17 cellular contexts compared by ENCODE assay signal in the genomic region with DNA sequence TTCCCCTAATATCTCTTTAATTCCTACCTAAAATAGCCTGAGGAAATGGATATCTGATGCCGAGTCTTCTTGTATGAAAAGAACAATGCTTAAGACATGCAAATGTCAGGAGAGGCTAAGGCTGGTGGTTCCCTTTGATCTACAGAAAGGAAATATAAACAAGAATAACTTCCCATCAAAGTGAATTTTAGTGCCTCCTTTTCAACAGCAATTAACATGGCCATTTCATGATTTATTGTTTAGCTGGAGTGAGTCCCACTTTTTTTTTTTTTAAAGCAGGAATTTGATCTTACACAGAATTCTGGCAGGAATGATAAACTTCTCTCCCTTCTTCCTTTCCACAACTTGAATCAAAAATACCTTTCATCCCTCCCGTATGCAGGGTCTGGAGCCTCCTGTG.
A peak's percentile ranks its signal among the peaks of the same experiment; 100 is the strongest.
DNase-seq lines count a peak whose midpoint lies in the region; ATAC-seq and TF ChIP-seq lines count a peak whose summit lies in the region.
"Had no signal": no experiment of that assay in that cellular context is flagged by ENCODE, and none has a peak within 500 bp of the region (broad histone marks: within the 10 kb centered on the region; RNA-seq: fewer than 3 reads in every experiment).

No MANE protein-coding gene starts in this region.

- TF ChIP-seq CTCF in SK-N-SH (IDR thresholded peaks at IDR 0.05): no peak
- no peak for TF ChIP-seq CTCF in mesothelial cell of epicardium (IDR thresholded peaks at IDR 0.05; ENCODE audit: unreplicated experiment)
- TF ChIP-seq CTCF in type B pancreatic cell (conservative IDR thresholded peaks at IDR 0.05): no peak

- H3K27me3 Mint-ChIP-seq in mesothelial cell of epicardium (ENCODE audit: low read depth) (peaks cover 28% of the 10 kb centered on the region), type B pancreatic cell (no peaks in the 10 kb centered on the region)

- H3K36me3 ChIP-seq in SK-N-SH (replicated peaks in 1 of 2; ENCODE audit: control insufficient read depth in 1 of 2, insufficient read depth in 2 of 2, low read length in 1 of 2): no peaks in the 10 kb centered on the region
- H3K36me3 ChIP-seq: BE2C had no signal

- CTCF ChIA-PET in SK-N-SH (lab: Yijun Ruan, JAX): interaction anchor here (1.2 kb wide), 1 partner anchor 278 kb away, joined by 4 read pairs; no protein-coding TSS in a partner anchor

- no peaks in the 10 kb centered on the region for H3K27me3 ChIP-seq in SK-N-SH (ENCODE audit: insufficient read depth)
- H3K27me3 ChIP-seq: BE2C had no signal

- peaks cover 0 to 7% of the 10 kb centered on the region in 2 experiments; a peak in 2 of 4 replicates for H3K4me1 ChIP-seq in SK-N-SH (ENCODE audit: control insufficient read depth in 1 of 2, insufficient read depth in 2 of 2, low read depth in 1 of 2, low read length in 1 of 2)
- H3K4me1 ChIP-seq: Caco-2 had no signal

- H3K9me3 ChIP-seq in SK-N-SH: no peaks in the 10 kb centered on the region
- H3K9me3 ChIP-seq: BE2C, Caco-2 had no signal

- H3K4me1 Mint-ChIP-seq in mesothelial cell of epicardium (peaks cover 26% of the 10 kb centered on the region), type B pancreatic cell (ENCODE audit: unreplicated experiment) (peaks cover 24% of the 10 kb centered on the region)
- H3K4me1 Mint-ChIP-seq: CD8-positive, alpha-beta memory T cell had no signal

- TF ChIP-seq RAD21 in SK-N-SH (IDR thresholded peaks at IDR 0.05; ENCODE audit: low read length): no peak

- H3K4me3 Mint-ChIP-seq in mesothelial cell of epicardium (no peak overlapping the region), type B pancreatic cell (no peak overlapping the region)
- H3K4me3 Mint-ChIP-seq: CD8-positive, alpha-beta memory T cell had no signal

- H3F3A ChIP-seq in SK-N-SH (replicated peaks; ENCODE audit: insufficient read depth): no peaks in the 10 kb centered on the region

- ATAC-seq in SK-N-SH treated with all-trans-retinoic acid at 6 μM for 48 hours (no peak), HG02884 (IDR thresholded peaks at IDR 0.05; ENCODE audit: unreplicated experiment) (no peak), HG02588 (IDR thresholded peaks at IDR 0.05; ENCODE audit: unreplicated experiment) (no peak)

- no peak for TF ChIP-seq EP300 in SK-N-SH (IDR thresholded peaks at IDR 0.05; ENCODE audit: borderline replicate concordance in 1 of 2, low read depth in 1 of 2, low read length in 1 of 2)

- no peak overlapping the region for H3K4me2 ChIP-seq in SK-N-SH

- H3K9me3 Mint-ChIP-seq in mesothelial cell of epicardium (peaks cover 5% of the 10 kb centered on the region), type B pancreatic cell (no peaks in the 10 kb centered on the region)

- H3K27ac Mint-ChIP-seq in mesothelial cell of epicardium (peak overlapping the region; percentile 35), type B pancreatic cell (peak overlapping the region; percentile 17)
- H3K27ac Mint-ChIP-seq: CD8-positive, alpha-beta memory T cell had no signal

- no peaks in the 10 kb centered on the region for H4K20me1 ChIP-seq in SK-N-SH (ENCODE audit: insufficient read depth)

- H3K36me3 Mint-ChIP-seq in mesothelial cell of epicardium (no peaks in the 10 kb centered on the region), type B pancreatic cell (peaks cover 7% of the 10 kb centered on the region)
- H3K36me3 Mint-ChIP-seq: CD8-positive, alpha-beta memory T cell had no signal

- H3K27ac ChIP-seq in SK-N-SH (ENCODE audit: low read depth in 2 of 2, low read length in 1 of 2): no peak overlapping the region
- H3K27ac ChIP-seq: C4-2B, GM23248, HL-60 had no signal

- H3K4me3 ChIP-seq in SK-N-SH (ENCODE audit: low read depth in 2 of 2, low read length in 1 of 2): no peak overlapping the region
- H3K4me3 ChIP-seq: GM23248 had no signal

- no peak overlapping the region for H2AFZ ChIP-seq in SK-N-SH (ENCODE audit: low read depth)
- H2AFZ ChIP-seq: GM23248 had no signal

- 31% methylated on average over 2 of the region's 2 CpGs for WGBS in SK-N-SH (ENCODE audit: low lambda C conversion rate)

- no peaks in the 10 kb centered on the region for H3K9me2 ChIP-seq in SK-N-SH

- DNase-seq in SK-N-SH: no peak
- peak; percentile 31 for DNase-seq in NCI-H446 treated with DMSO at 0.1 percent for 48 hours (lab: John Stamatoyannopoulos, UW)
- no peak for DNase-seq in mesothelial cell of epicardium (ENCODE audit: low spot score in 2 of 2, unreplicated experiment in 2 of 2)
- no peak for DNase-seq in type B pancreatic cell (ENCODE audit: extremely low spot score, unreplicated experiment)
- no peak for DNase-seq in mucosa of gallbladder (ENCODE audit: low spot score)
- DNase-seq: BE2C; Caco-2; CD8-positive, alpha-beta memory T cell; GM23248; H7; IMR-90; KBM-7 had no signal

- H3K79me2 ChIP-seq in SK-N-SH (ENCODE audit: insufficient read depth): no peaks in the 10 kb centered on the region

- POLR2A ChIA-PET in SK-N-SH (lab: Yijun Ruan, JAX): no interaction called here

- no peak overlapping the region for H3K9ac ChIP-seq in SK-N-SH
- H3K9ac ChIP-seq: GM23248 had no signal

TF ChIP-seq in SK-N-SH treated with all-trans-retinoic acid at 6 μM for 48 hours, 23 proteins besides CTCF, POLR2A, EP300 and RAD21:
- TF ChIP-seq, protein P1, sequence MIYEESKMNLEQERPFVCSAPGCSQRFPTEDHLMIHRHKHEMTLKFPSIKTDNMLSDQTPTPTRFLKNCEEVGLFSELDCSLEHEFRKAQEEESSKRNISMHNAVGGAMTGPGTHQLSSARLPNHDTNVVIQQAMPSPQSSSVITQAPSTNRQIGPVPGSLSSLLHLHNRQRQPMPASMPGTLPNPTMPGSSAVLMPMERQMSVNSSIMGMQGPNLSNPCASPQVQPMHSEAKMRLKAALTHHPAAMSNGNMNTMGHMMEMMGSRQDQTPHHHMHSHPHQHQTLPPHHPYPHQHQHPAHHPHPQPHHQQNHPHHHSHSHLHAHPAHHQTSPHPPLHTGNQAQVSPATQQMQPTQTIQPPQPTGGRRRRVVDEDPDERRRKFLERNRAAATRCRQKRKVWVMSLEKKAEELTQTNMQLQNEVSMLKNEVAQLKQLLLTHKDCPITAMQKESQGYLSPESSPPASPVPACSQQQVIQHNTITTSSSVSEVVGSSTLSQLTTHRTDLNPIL (CRISPR knock-in tag; IDR thresholded peaks at IDR 0.05; ENCODE audit: low read depth): no peak
- TF ChIP-seq TOX (CRISPR knock-in tag; IDR thresholded peaks at IDR 0.05; ENCODE audit: borderline replicate concordance): no peak
- TF ChIP-seq ISL1 (CRISPR knock-in tag; IDR thresholded peaks at IDR 0.05): peak; percentile 43; the same call in 1 of the 2 replicates

TF ChIP-seq in SK-N-SH, 30 proteins besides CTCF, POLR2A, EP300 and RAD21:
- TF ChIP-seq RFX5 (IDR thresholded peaks at IDR 0.05; ENCODE audit: low read length): no peak
- no peak for TF ChIP-seq POLR2AphosphoS5 (IDR thresholded peaks at IDR 0.05; ENCODE audit: low read depth, low read length)
- no peak for TF ChIP-seq FOXM1 (IDR thresholded peaks at IDR 0.05; ENCODE audit: low read depth)
- TF ChIP-seq, protein P2, sequence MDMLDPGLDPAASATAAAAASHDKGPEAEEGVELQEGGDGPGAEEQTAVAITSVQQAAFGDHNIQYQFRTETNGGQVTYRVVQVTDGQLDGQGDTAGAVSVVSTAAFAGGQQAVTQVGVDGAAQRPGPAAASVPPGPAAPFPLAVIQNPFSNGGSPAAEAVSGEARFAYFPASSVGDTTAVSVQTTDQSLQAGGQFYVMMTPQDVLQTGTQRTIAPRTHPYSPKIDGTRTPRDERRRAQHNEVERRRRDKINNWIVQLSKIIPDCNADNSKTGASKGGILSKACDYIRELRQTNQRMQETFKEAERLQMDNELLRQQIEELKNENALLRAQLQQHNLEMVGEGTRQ (IDR thresholded peaks at IDR 0.05; ENCODE audit: borderline replicate concordance, low read depth, low read length): no peak
- no peak for TF ChIP-seq FOSL2 (IDR thresholded peaks at IDR 0.05; ENCODE audit: borderline replicate concordance, low read depth)
- TF ChIP-seq, protein P3, sequence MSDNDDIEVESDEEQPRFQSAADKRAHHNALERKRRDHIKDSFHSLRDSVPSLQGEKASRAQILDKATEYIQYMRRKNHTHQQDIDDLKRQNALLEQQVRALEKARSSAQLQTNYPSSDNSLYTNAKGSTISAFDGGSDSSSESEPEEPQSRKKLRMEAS (IDR thresholded peaks at IDR 0.05; ENCODE audit: low read depth): no peak
- TF ChIP-seq, protein P4, sequence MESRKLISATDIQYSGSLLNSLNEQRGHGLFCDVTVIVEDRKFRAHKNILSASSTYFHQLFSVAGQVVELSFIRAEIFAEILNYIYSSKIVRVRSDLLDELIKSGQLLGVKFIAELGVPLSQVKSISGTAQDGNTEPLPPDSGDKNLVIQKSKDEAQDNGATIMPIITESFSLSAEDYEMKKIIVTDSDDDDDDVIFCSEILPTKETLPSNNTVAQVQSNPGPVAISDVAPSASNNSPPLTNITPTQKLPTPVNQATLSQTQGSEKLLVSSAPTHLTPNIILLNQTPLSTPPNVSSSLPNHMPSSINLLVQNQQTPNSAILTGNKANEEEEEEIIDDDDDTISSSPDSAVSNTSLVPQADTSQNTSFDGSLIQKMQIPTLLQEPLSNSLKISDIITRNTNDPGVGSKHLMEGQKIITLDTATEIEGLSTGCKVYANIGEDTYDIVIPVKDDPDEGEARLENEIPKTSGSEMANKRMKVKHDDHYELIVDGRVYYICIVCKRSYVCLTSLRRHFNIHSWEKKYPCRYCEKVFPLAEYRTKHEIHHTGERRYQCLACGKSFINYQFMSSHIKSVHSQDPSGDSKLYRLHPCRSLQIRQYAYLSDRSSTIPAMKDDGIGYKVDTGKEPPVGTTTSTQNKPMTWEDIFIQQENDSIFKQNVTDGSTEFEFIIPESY (IDR thresholded peaks at IDR 0.05; ENCODE audit: borderline replicate concordance, low read depth): no peak
- no peak for TF ChIP-seq TCF12 (IDR thresholded peaks at IDR 0.05)
- no peak for TF ChIP-seq RCOR1 (IDR thresholded peaks at IDR 0.05; ENCODE audit: low read length)
